Comparison of ENCODE assay signal across 27 cellular contexts in genomic region chr2:31835450-31835849, GRCh38.
"Had no signal": no experiment of that assay in that cellular context is flagged by ENCODE, and none has a peak within 500 bp of the region (broad histone marks: within the 10 kb centered on the region; RNA-seq: fewer than 3 reads in every experiment).

No MANE protein-coding gene starts in this region.

- H3K4me1 ChIP-seq: colonic mucosa, esophagus muscularis mucosa, esophagus squamous epithelium, foreskin keratinocyte, gastroesophageal sphincter had no signal

- FAIRE-seq: colon, endometrium, endothelial cell of umbilical vein, frontal cortex had no signal

- H3K9me3 ChIP-seq: colonic mucosa, esophagus muscularis mucosa, esophagus squamous epithelium, gastrocnemius medialis, gastroesophageal sphincter, heart left ventricle had no signal

- H3K27ac ChIP-seq: colonic mucosa, coronary artery, dorsolateral prefrontal cortex, epithelial cell of prostate, esophagus muscularis mucosa, esophagus squamous epithelium, foreskin keratinocyte, gastrocnemius medialis, gastroesophageal sphincter had no signal

- DNase-seq: colonic mucosa; cortex of kidney; dermis blood vessel endothelial cell; dorsolateral prefrontal cortex; effector CD4-positive, alpha-beta T cell; effector CD8-positive, alpha-beta T cell; effector memory CD4-positive, alpha-beta T cell; effector memory CD8-positive, alpha-beta T cell; endodermal cell; erythroblast; esophagus squamous epithelium; foreskin fibroblast; foreskin keratinocyte; foreskin melanocyte; gastrocnemius medialis; glutamatergic neuron; head of caudate nucleus; heart left ventricle had no signal

- H3K4me3 ChIP-seq: colonic mucosa, coronary artery, dorsolateral prefrontal cortex, esophagus muscularis mucosa, esophagus squamous epithelium, gastrocnemius medialis, gastroesophageal sphincter, heart left ventricle had no signal

- ATAC-seq: effector memory CD8-positive, alpha-beta T cell; esophagus mucosa; foreskin keratinocyte; gastroesophageal sphincter had no signal

- H3K36me3 ChIP-seq: colonic mucosa, esophagus muscularis mucosa, esophagus squamous epithelium, gastrocnemius medialis, gastroesophageal sphincter, heart left ventricle had no signal

- H3K27me3 ChIP-seq: colonic mucosa, esophagus muscularis mucosa, esophagus squamous epithelium, foreskin keratinocyte, gastrocnemius medialis, gastroesophageal sphincter, heart left ventricle had no signal
